Comparison of ENCODE assay signal across 8 cellular contexts in the genomic region with DNA sequence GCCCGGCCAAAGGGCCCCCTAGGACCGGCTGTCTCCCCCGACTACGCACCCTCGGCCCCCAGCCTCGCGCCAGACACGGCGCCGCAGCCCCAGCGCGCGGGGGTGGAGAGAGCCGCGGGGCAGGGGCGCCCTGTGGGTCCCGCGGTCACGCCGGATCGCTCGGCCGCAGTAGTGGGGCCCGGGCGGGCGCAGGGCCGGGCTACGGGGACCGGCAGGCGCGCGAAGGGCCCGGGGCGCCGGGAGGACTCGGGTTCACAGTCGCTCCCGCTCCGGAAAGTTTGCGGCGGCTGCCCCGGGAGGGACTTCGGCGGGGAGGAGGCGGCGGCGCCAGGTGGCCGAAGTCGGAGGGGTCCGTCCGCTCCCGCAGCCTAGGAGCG. TPM values are rescaled to one million over a fixed set of nuclear protein-coding genes. Genes with fewer than 3 reads are reported as not detected.
A peak's percentile ranks its signal among the peaks of the same experiment; 100 is the strongest.
DNase-seq lines count a peak whose midpoint lies in the region; ATAC-seq and TF ChIP-seq lines count a peak whose summit lies in the region.

No MANE protein-coding gene starts in this region.

- H4K8ac ChIP-seq in trophoblast cell (ENCODE audit: low read depth, low read length) = peak overlapping the region; percentile 78

- no peak overlapping the region for H3K23ac ChIP-seq in trophoblast cell (ENCODE audit: low read length)

- peaks cover 2% of the 10 kb centered on the region for H3K27me3 ChIP-seq in trophoblast cell (ENCODE audit: insufficient read depth, low read length)

- peaks cover 16% of the 10 kb centered on the region for H3K27me3 Mint-ChIP-seq in glutamatergic neuron (ENCODE audit: unreplicated experiment)

- peaks cover 11% of the 10 kb centered on the region for H3K79me2 ChIP-seq in trophoblast cell (ENCODE audit: control insufficient read depth, insufficient read depth, low read length, poor library complexity)

- no peak overlapping the region for H3K27ac Mint-ChIP-seq in glutamatergic neuron (ENCODE audit: unreplicated experiment)

- H3K14ac ChIP-seq in trophoblast cell (ENCODE audit: low read length) = peak overlapping the region; percentile 92

- no peaks in the 10 kb centered on the region for H3K36me3 ChIP-seq in trophoblast cell (ENCODE audit: control insufficient read depth in 1 of 2, insufficient read depth in 2 of 2, low read length in 2 of 2)

- ATAC-seq in GM18502 (IDR thresholded peaks at IDR 0.05; ENCODE audit: poor library complexity, unreplicated experiment) = peak; percentile 53
- ATAC-seq in HG03280 (IDR thresholded peaks at IDR 0.05; ENCODE audit: unreplicated experiment) = no peak

- peak overlapping the region; percentile 92 for H3K4me2 ChIP-seq in trophoblast cell (ENCODE audit: low read length)

- in situ Hi-C loops in ACHN (cut with HindIII; ENCODE audit: low pct_ligation_motif_present, low pct_unique_long_range_greater_than_20kb, low sequenced_read_pairs) = no loop called here

- peaks cover 13% of the 10 kb centered on the region for H3K9me3 Mint-ChIP-seq in glutamatergic neuron (ENCODE audit: unreplicated experiment)

- peak overlapping the region; percentile 36 for H3K27ac ChIP-seq in trophoblast cell (ENCODE audit: low read depth, low read length)

- H3K4me3 Mint-ChIP-seq in glutamatergic neuron (ENCODE audit: unreplicated experiment) = peak overlapping the region; percentile 92

- no peak overlapping the region for H2AK5ac ChIP-seq in trophoblast cell (ENCODE audit: low read length)

- no peaks in the 10 kb centered on the region for H3K9me3 ChIP-seq in trophoblast cell (ENCODE audit: insufficient read depth, low read depth, low read length)

- peaks cover 14 to 18% of the 10 kb centered on the region in 2 experiments for H3K4me1 ChIP-seq in trophoblast cell (ENCODE audit: control insufficient read depth in 1 of 2, insufficient read depth in 2 of 2, low read length in 2 of 2)

- H2BK5ac ChIP-seq in trophoblast cell (ENCODE audit: low read depth, low read length, poor library complexity) = peak overlapping the region; percentile 57

- peaks cover 5% of the 10 kb centered on the region for H3K36me3 Mint-ChIP-seq in glutamatergic neuron (ENCODE audit: unreplicated experiment)

- peak overlapping the region; percentile 79 for H3K9ac ChIP-seq in trophoblast cell (ENCODE audit: low read length)

- peak overlapping the region; percentile 67 for H3K18ac ChIP-seq in trophoblast cell (ENCODE audit: low read length)

- H2AFZ ChIP-seq in trophoblast cell (ENCODE audit: insufficient read depth, low read length, poor library complexity) = peak overlapping the region; percentile 87

- peak overlapping the region; percentile 82 for H2BK120ac ChIP-seq in trophoblast cell (ENCODE audit: insufficient read depth, low read length, poor library complexity)

- TF ChIP-seq CTCF in WI38 (IDR thresholded peaks at IDR 0.05; ENCODE audit: low read depth, low read length) = no peak
- TF ChIP-seq CTCF in glutamatergic neuron (IDR thresholded peaks at IDR 0.05; ENCODE audit: partially characterized antibody, unreplicated experiment) = no peak

- no peak overlapping the region for H2BK12ac ChIP-seq in trophoblast cell (ENCODE audit: low read length)

- peak overlapping the region; percentile 72 for H3K4ac ChIP-seq in trophoblast cell (ENCODE audit: low read depth, low read length)

- peak overlapping the region; percentile 96 for H4K91ac ChIP-seq in trophoblast cell (ENCODE audit: low read depth, low read length)

- H3K79me1 ChIP-seq in trophoblast cell (ENCODE audit: low read length) = peaks cover 12% of the 10 kb centered on the region

- H4K12ac ChIP-seq in trophoblast cell (ENCODE audit: low read depth, low read length) = peak overlapping the region; percentile 94

- H3K4me3 ChIP-seq in WI38 (ENCODE audit: low read depth, low read length) (peak overlapping the region; percentile 65), trophoblast cell (ENCODE audit: low read depth, low read length) (peak overlapping the region; percentile 75)

- DNase-seq in glutamatergic neuron (no peak), trophoblast cell (no peak), foreskin melanocyte (no peak), ACHN (no peak), cerebellar cortex (ENCODE audit: low spot score) (no peak)

- no CpG with 5 or more reads among the region's 53 CpGs for WGBS in trophoblast cell (ENCODE audit: extremely low coverage, insufficient coverage, insufficient read length)

- H3K4me1 Mint-ChIP-seq in glutamatergic neuron (ENCODE audit: low read depth, unreplicated experiment) = peaks cover 5% of the 10 kb centered on the region

RNA-seq across cellular contexts. Expression of a gene that starts 7.1 kb away (rescaled TPM):
- total RNA-seq in glutamatergic neuron (ENCODE audit: unreplicated experiment) = 28.5 TPM
- polyA plus RNA-seq in trophoblast cell (2013) = 7.1 and 7.2 TPM in 2 replicates

RNA-seq across cellular contexts. Expression of a gene that starts 32.6 kb away (rescaled TPM):
- 10.7 TPM for total RNA-seq in glutamatergic neuron (ENCODE audit: unreplicated experiment)
- 4.7 and 5.0 TPM in 2 replicates for polyA plus RNA-seq in trophoblast cell (2013)
